Comparison of ENCODE assay signal across 22 cellular contexts in genomic region chr12:131348226-131349010, GRCh38.
DNase-seq lines count a peak whose midpoint lies in the region; ATAC-seq and TF ChIP-seq lines count a peak whose summit lies in the region.
"Had no signal": no experiment of that assay in that cellular context is flagged by ENCODE, and none has a peak within 500 bp of the region (broad histone marks: within the 10 kb centered on the region; RNA-seq: fewer than 3 reads in every experiment).

No MANE protein-coding gene starts in this region.

- H3K9me3 ChIP-seq in neural cell (ENCODE audit: low read length) (no peaks in the 10 kb centered on the region), SJCRH30 (replicated peaks) (no peaks in the 10 kb centered on the region)
- H3K9me3 ChIP-seq: upper lobe of left lung had no signal

- H3K27me3 ChIP-seq in neural cell (ENCODE audit: insufficient read depth, low read depth, low read length) (no peaks in the 10 kb centered on the region), SJCRH30 (no peaks in the 10 kb centered on the region)
- H3K27me3 ChIP-seq: upper lobe of left lung had no signal

- H3K27ac Mint-ChIP-seq in chondrocyte (ENCODE audit: unreplicated experiment): no peak overlapping the region
- H3K27ac Mint-ChIP-seq in type B pancreatic cell: peak overlapping the region; percentile 24
- H3K27ac Mint-ChIP-seq: activated CD4-positive, alpha-beta T cell treated with anti-CD3 and anti-CD28 coated beads for 36 hours; activated naive CD8-positive, alpha-beta T cell treated with anti-CD3 and anti-CD28 coated beads, Interleukin-2, amount 10 ng/mL, durations not matched to agents 7 days and 5 days; activated T-helper 1 cell treated with anti-CD3 and anti-CD28 coated beads, Interleukin-12 subunit alpha, Interleukin-12 subunit beta, Interleukin-2, Interleukin-4 antibody, amounts not matched to agents 30 ng/mL and 10 ng/mL and 1 ng/mL, durations not matched to agents 14 hours and 24 hours and 36 hours; stimulated activated naive CD8-positive, alpha-beta T cell treated with anti-CD3 and anti-CD28 coated beads, Interleukin-15, Interleukin-2, amounts not matched to agents 100 ng/mL and 50 ng/mL, for 24 hours had no signal

- H3F3A ChIP-seq in neural cell (ENCODE audit: insufficient read depth, low read length, poor library complexity, severe bottlenecking): no peaks in the 10 kb centered on the region

- no peaks in the 10 kb centered on the region for H4K20me1 ChIP-seq in neural cell (ENCODE audit: insufficient read depth)

- no peak for TF ChIP-seq EP300 in neural cell (conservative IDR thresholded peaks at IDR 0.05; ENCODE audit: poor library complexity, severe bottlenecking)

- H3K36me3 ChIP-seq in neural cell (ENCODE audit: insufficient read depth, low read length) (no peaks in the 10 kb centered on the region), SJCRH30 (no peaks in the 10 kb centered on the region)
- H3K36me3 ChIP-seq: upper lobe of left lung had no signal

- H3K27me3 Mint-ChIP-seq in chondrocyte (ENCODE audit: low read depth): peaks cover 12% of the 10 kb centered on the region
- H3K27me3 Mint-ChIP-seq in type B pancreatic cell: peaks cover 15% of the 10 kb centered on the region

- TF ChIP-seq RAD21 in neural cell (conservative IDR thresholded peaks at IDR 0.05): peak; percentile 53

- peak; percentile 62 for DNase-seq in DMS 273 (lab: John Stamatoyannopoulos, UW; ENCODE audit: unreplicated experiment)
- DNase-seq in DMS 273 treated with DMSO at 0.1 percent for 48 hours (lab: John Stamatoyannopoulos, UW): no peak
- no peak for DNase-seq in chondrocyte (ENCODE audit: low spot score)
- no peak for DNase-seq in type B pancreatic cell (ENCODE audit: extremely low spot score, unreplicated experiment)
- no peak for DNase-seq in SJCRH30
- DNase-seq: activated CD4-positive, alpha-beta T cell treated with anti-CD3 and anti-CD28 coated beads for 36 hours; activated naive CD8-positive, alpha-beta T cell treated with anti-CD3 and anti-CD28 coated beads, Interleukin-2, amount 10 ng/mL, durations not matched to agents 7 days and 5 days; DMS79; kidney glomerular epithelial cell; naive B cell; NCI-H1417; NCI-H526; stimulated activated CD4-positive, alpha-beta T cell treated with anti-CD3 and anti-CD28 coated beads, Interleukin-4, amount 100 ng/mL, for 1 hour; SW 1271; upper lobe of left lung had no signal

- peaks cover 3% of the 10 kb centered on the region for H3K9me3 Mint-ChIP-seq in chondrocyte (ENCODE audit: low read depth)
- no peaks in the 10 kb centered on the region for H3K9me3 Mint-ChIP-seq in type B pancreatic cell
- H3K9me3 Mint-ChIP-seq: activated naive CD8-positive, alpha-beta T cell treated with anti-CD3 and anti-CD28 coated beads, Interleukin-2, amount 10 ng/mL, durations not matched to agents 7 days and 5 days; activated T-helper 1 cell treated with anti-CD3 and anti-CD28 coated beads, Interleukin-12 subunit alpha, Interleukin-12 subunit beta, Interleukin-2, Interleukin-4 antibody, amounts not matched to agents 30 ng/mL and 10 ng/mL and 1 ng/mL, durations not matched to agents 14 hours and 24 hours and 36 hours; stimulated activated naive CD8-positive, alpha-beta T cell treated with anti-CD3 and anti-CD28 coated beads, Interleukin-15, Interleukin-2, amounts not matched to agents 100 ng/mL and 50 ng/mL, for 24 hours had no signal

- H2AFZ ChIP-seq in neural cell (ENCODE audit: low read depth, low read length): peak overlapping the region; percentile 18

- ATAC-seq in HG03139 (IDR thresholded peaks at IDR 0.05; ENCODE audit: unreplicated experiment) (no peak), HG02970 (IDR thresholded peaks at IDR 0.05; ENCODE audit: low FRiP score, unreplicated experiment) (no peak)
- ATAC-seq: activated CD4-positive, alpha-beta T cell treated with anti-CD3 and anti-CD28 coated beads for 36 hours; HepG2 had no signal

- H3K4me1 Mint-ChIP-seq in chondrocyte (ENCODE audit: low read depth) (peaks cover 8% of the 10 kb centered on the region), type B pancreatic cell (ENCODE audit: unreplicated experiment) (peaks cover 26% of the 10 kb centered on the region)
- H3K4me1 Mint-ChIP-seq: activated CD4-positive, alpha-beta T cell treated with anti-CD3 and anti-CD28 coated beads for 36 hours; activated naive CD8-positive, alpha-beta T cell treated with anti-CD3 and anti-CD28 coated beads, Interleukin-2, amount 10 ng/mL, durations not matched to agents 7 days and 5 days had no signal

- no peak overlapping the region for H3K4me2 ChIP-seq in neural cell (ENCODE audit: low read length)

- H3K9me2 ChIP-seq in neural cell (ENCODE audit: insufficient read depth, low read length): no peaks in the 10 kb centered on the region

- TF ChIP-seq CTCF in chondrocyte (IDR thresholded peaks at IDR 0.05): peak; percentile 38
- peak; percentile 52 for TF ChIP-seq CTCF in neural cell (IDR thresholded peaks at IDR 0.05; ENCODE audit: poor library complexity, severe bottlenecking)
- no peak for TF ChIP-seq CTCF in type B pancreatic cell (conservative IDR thresholded peaks at IDR 0.05)

- no peak overlapping the region for H3K4me3 Mint-ChIP-seq in chondrocyte (ENCODE audit: unreplicated experiment)
- peak overlapping the region; percentile 2 for H3K4me3 Mint-ChIP-seq in type B pancreatic cell
- H3K4me3 Mint-ChIP-seq: activated CD4-positive, alpha-beta T cell treated with anti-CD3 and anti-CD28 coated beads for 36 hours; activated naive CD8-positive, alpha-beta T cell treated with anti-CD3 and anti-CD28 coated beads, Interleukin-2, amount 10 ng/mL, durations not matched to agents 7 days and 5 days; activated T-helper 1 cell treated with anti-CD3 and anti-CD28 coated beads, Interleukin-12 subunit alpha, Interleukin-12 subunit beta, Interleukin-2, Interleukin-4 antibody, amounts not matched to agents 30 ng/mL and 10 ng/mL and 1 ng/mL, durations not matched to agents 14 hours and 24 hours and 36 hours; naive B cell; stimulated activated naive CD8-positive, alpha-beta T cell treated with anti-CD3 and anti-CD28 coated beads, Interleukin-15, Interleukin-2, amounts not matched to agents 100 ng/mL and 50 ng/mL, for 24 hours had no signal

- H3K9ac ChIP-seq in neural cell (ENCODE audit: low read length): no peak overlapping the region

- no peaks in the 10 kb centered on the region for H3K36me3 Mint-ChIP-seq in chondrocyte (ENCODE audit: low read depth)
- H3K36me3 Mint-ChIP-seq in type B pancreatic cell: no peaks in the 10 kb centered on the region
- H3K36me3 Mint-ChIP-seq: activated naive CD8-positive, alpha-beta T cell treated with anti-CD3 and anti-CD28 coated beads, Interleukin-2, amount 10 ng/mL, durations not matched to agents 7 days and 5 days; naive B cell had no signal

- H3K4me3 ChIP-seq in neural cell (ENCODE audit: low read length) (no peak overlapping the region), SJCRH30 (no peak overlapping the region)
- H3K4me3 ChIP-seq: upper lobe of left lung had no signal

- H3K27ac ChIP-seq in neural cell (ENCODE audit: low read length) (no peak overlapping the region), SJCRH30 (no peak overlapping the region)
- H3K27ac ChIP-seq: 22Rv1, upper lobe of left lung had no signal

- no peaks in the 10 kb centered on the region for H3K79me2 ChIP-seq in neural cell (replicated peaks; ENCODE audit: insufficient read depth, low read length)

- H3K4me1 ChIP-seq in SJCRH30: no peaks in the 10 kb centered on the region
- H3K4me1 ChIP-seq: upper lobe of left lung had no signal

TF ChIP-seq in neural cell, 6 proteins besides CTCF, POLR2A, EP300 and RAD21:
- TF ChIP-seq SMC3 (conservative IDR thresholded peaks at IDR 0.05; ENCODE audit: poor library complexity) (peak; percentile 53), MXI1 (conservative IDR thresholded peaks at IDR 0.05; ENCODE audit: poor library complexity, severe bottlenecking) (no peak)
